ENCODE assay signal across 16 cellular contexts in the genomic region with DNA sequence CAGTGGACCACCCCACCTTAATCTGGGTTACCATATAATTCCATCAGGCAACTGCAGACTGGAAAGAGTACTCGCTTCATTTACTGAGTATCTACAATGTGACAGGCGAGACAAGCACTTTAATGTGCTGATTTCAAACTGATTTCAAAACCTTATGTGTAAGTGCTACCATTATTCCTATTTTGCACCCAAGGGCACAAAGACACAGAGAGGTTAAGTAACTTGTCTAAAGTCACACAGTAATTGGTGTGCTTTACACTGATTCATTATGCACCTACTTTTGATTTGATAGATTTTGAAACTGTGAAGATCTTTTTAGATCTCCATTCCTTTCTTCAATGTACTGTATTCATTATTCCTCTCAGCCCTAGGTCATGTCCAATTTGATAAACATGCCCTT.
"Had no signal": no experiment of that assay in that cellular context is flagged by ENCODE, and none has a peak within 500 bp of the region (broad histone marks: within the 10 kb centered on the region; RNA-seq: fewer than 3 reads in every experiment).

No MANE protein-coding gene starts in this region.

- H3K9me3 ChIP-seq: esophagus squamous epithelium, suprapubic skin, upper lobe of right lung had no signal

- H3K36me3 ChIP-seq: esophagus squamous epithelium, suprapubic skin, upper lobe of right lung had no signal

- H3K4me1 ChIP-seq: suprapubic skin had no signal

- H3K4me3 ChIP-seq: esophagus squamous epithelium, lung, suprapubic skin, upper lobe of right lung had no signal

- H3K9me3 Mint-ChIP-seq: activated naive CD8-positive, alpha-beta T cell treated with anti-CD3 and anti-CD28 coated beads, Interleukin-2, amount 10 ng/mL, durations not matched to agents 7 days and 5 days had no signal

- H3K27ac ChIP-seq: esophagus squamous epithelium, suprapubic skin, upper lobe of right lung had no signal

- ATAC-seq: left cardiac atrium; naive thymus-derived CD4-positive, alpha-beta T cell; upper lobe of right lung had no signal

- H3K27ac Mint-ChIP-seq: activated CD8-positive, alpha-beta T cell treated with anti-CD3 and anti-CD28 coated beads, Interleukin-2, amount 10 ng/mL, durations not matched to agents 7 days and 5 days had no signal

- H3K4me3 Mint-ChIP-seq: activated CD8-positive, alpha-beta T cell treated with anti-CD3 and anti-CD28 coated beads, Interleukin-2, amount 10 ng/mL, durations not matched to agents 7 days and 5 days had no signal

- DNase-seq: activated CD8-positive, alpha-beta T cell treated with anti-CD3 and anti-CD28 coated beads, Interleukin-2, amount 10 ng/mL, durations not matched to agents 7 days and 5 days; activated effector memory CD4-positive, alpha-beta T cell treated with anti-CD3 and anti-CD28 coated beads, Interleukin-2, amount 50 U/mL, for 16 hours; activated naive CD8-positive, alpha-beta T cell treated with anti-CD3 and anti-CD28 coated beads, Interleukin-2, amount 10 ng/mL, durations not matched to agents 7 days and 5 days; aorta; esophagus squamous epithelium; foreskin fibroblast; glutamatergic neuron; left cardiac atrium; stimulated activated CD4-positive, alpha-beta T cell treated with anti-CD3 and anti-CD28 coated beads, Interleukin-12 subunit alpha, Interleukin-12 subunit beta, amount 100 ng/mL, for 4 hours; stimulated activated naive CD4-positive, alpha-beta T cell; SW 1271; T-helper 9 cell; upper lobe of right lung had no signal

- H3K27me3 ChIP-seq: esophagus squamous epithelium, suprapubic skin, upper lobe of right lung had no signal
